In the genomic region with DNA sequence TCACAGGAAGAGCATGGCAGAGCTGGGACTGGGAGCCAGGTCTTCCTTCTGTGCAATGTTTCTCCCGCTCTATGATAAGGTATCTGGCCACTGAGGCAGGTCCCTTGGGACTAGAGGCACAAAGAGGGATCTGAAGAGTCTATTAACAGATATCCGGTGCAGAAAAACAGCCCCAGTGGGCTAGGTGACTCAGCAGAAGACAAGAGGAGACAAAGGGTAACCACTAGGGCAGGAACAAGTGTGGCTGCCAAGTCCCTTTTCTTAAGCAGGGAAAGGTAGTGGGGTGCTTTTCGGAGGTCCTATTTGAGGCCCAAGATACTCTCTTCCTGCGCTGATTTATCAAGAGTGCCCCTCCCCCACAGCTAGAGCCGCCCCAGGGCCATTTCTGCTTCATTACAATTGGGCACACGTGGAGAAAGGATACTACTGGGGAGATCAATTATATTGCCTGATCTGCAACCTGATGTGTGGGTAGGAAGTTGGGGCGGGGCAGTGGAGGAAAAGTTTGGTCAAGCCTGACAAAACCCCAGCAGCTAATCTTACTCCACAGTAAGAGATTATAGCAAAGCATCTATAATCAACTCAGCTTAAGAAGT, we compare ENCODE assay signal across 13 cellular contexts. TPM values are rescaled to one million over a fixed set of nuclear protein-coding genes. Genes with fewer than 3 reads are reported as not detected.
DNase-seq lines count a peak whose midpoint lies in the region; ATAC-seq and TF ChIP-seq lines count a peak whose summit lies in the region.
"Had no signal": no experiment of that assay in that cellular context is flagged by ENCODE, and none has a peak within 500 bp of the region (broad histone marks: within the 10 kb centered on the region; RNA-seq: fewer than 3 reads in every experiment).

A gene with protein sequence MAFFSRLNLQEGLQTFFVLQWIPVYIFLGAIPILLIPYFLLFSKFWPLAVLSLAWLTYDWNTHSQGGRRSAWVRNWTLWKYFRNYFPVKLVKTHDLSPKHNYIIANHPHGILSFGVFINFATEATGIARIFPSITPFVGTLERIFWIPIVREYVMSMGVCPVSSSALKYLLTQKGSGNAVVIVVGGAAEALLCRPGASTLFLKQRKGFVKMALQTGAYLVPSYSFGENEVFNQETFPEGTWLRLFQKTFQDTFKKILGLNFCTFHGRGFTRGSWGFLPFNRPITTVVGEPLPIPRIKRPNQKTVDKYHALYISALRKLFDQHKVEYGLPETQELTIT (plus strand): TSS at position 546 of the 596 bp plus-strand sequence. CDS start 100 bp downstream, outside the sequence.

- DNase-seq in GM12864 (ENCODE audit: low read depth) (peak; percentile 24), OCI-M1 (lab: John Stamatoyannopoulos, UW) (peak; percentile 28), mesothelial cell of epicardium (ENCODE audit: low spot score in 2 of 2, unreplicated experiment in 2 of 2) (no peak), NCI-H510A treated with DMSO at 0.1 percent for 48 hours (lab: John Stamatoyannopoulos, UW) (no peak), PC-3 (no peak)
- DNase-seq in activated naive CD4-positive, alpha-beta T cell treated with anti-CD3 and anti-CD28 coated beads for 36 hours = no peak
- DNase-seq: activated CD8-positive, alpha-beta memory T cell treated with anti-CD3 and anti-CD28 coated beads for 24 hours; body of pancreas; left cardiac atrium had no signal

- H3K4me1 ChIP-seq in PC-3 (ENCODE audit: insufficient read depth, low read length) = peaks cover 33% of the 10 kb centered on the region
- H3K4me1 ChIP-seq: body of pancreas had no signal

- H3K9ac ChIP-seq in PC-3 (ENCODE audit: low read length) = no peak within 1 kb of the TSS

- H3K4me1 Mint-ChIP-seq in mesothelial cell of epicardium = no peaks in the 10 kb centered on the region
- H3K4me1 Mint-ChIP-seq in activated naive CD4-positive, alpha-beta T cell treated with anti-CD3 and anti-CD28 coated beads for 36 hours (ENCODE audit: low read depth) = peaks cover 4% of the 10 kb centered on the region

- CTCF ChIA-PET in PC-3 (lab: Charles Lee) = no interaction called here
- CTCF ChIA-PET in activated naive CD4-positive, alpha-beta T cell treated with anti-CD3 and anti-CD28 coated beads for 36 hours (lab: Charles Lee) = no interaction called here

- H2AFZ ChIP-seq in PC-3 (ENCODE audit: low read length) = no peak within 1 kb of the TSS

- H3K4me3 ChIP-seq in GM12864 (ENCODE audit: low read depth, low read length) (no peak within 1 kb of the TSS), PC-3 (ENCODE audit: low read length) (no peak within 1 kb of the TSS)
- H3K4me3 ChIP-seq: body of pancreas had no signal

- no peak within 1 kb of the TSS for H3K27ac ChIP-seq in PC-3 (ENCODE audit: low read length)
- H3K27ac ChIP-seq: body of pancreas had no signal

- no TSS peak for BruUV-seq in PC-3 (replicated peaks; lab: Mats Ljungman, UMichigan)

- H4K20me1 ChIP-seq in PC-3 (ENCODE audit: low read length) = no peaks in the 10 kb centered on the region

- no peaks in the 10 kb centered on the region for H3F3A ChIP-seq in PC-3 (ENCODE audit: low read length, unreplicated experiment)

- H3K4me3 Mint-ChIP-seq in mesothelial cell of epicardium = no peak within 1 kb of the TSS
- H3K4me3 Mint-ChIP-seq in activated naive CD4-positive, alpha-beta T cell treated with anti-CD3 and anti-CD28 coated beads for 36 hours = no peak within 1 kb of the TSS

- no peaks in the 10 kb centered on the region for H3K9me2 ChIP-seq in PC-3 (replicated peaks; ENCODE audit: low read length)

- no peak within 1 kb of the TSS for H3K27ac Mint-ChIP-seq in mesothelial cell of epicardium
- no peak within 1 kb of the TSS for H3K27ac Mint-ChIP-seq in activated naive CD4-positive, alpha-beta T cell treated with anti-CD3 and anti-CD28 coated beads for 36 hours

- intact Hi-C loops in PC-3 (cut with micrococcal nuclease) = no loop called here
- intact Hi-C loops in activated naive CD4-positive, alpha-beta T cell treated with anti-CD3 and anti-CD28 coated beads for 36 hours (cut with micrococcal nuclease) = no loop called here

- TF ChIP-seq CTCF in GM12864 (IDR thresholded peaks at IDR 0.05; ENCODE audit: low read depth, low read length, missing control alignments) (no peak), mesothelial cell of epicardium (IDR thresholded peaks at IDR 0.05; ENCODE audit: unreplicated experiment) (no peak), PC-3 (conservative IDR thresholded peaks at IDR 0.05; ENCODE audit: low read depth, low read length) (no peak)

- POLR2A ChIA-PET in PC-3 (lab: Charles Lee; ENCODE audit: unreplicated experiment) = no interaction called here

- peaks cover 6% of the 10 kb centered on the region for H3K9me3 Mint-ChIP-seq in mesothelial cell of epicardium
- no peaks in the 10 kb centered on the region for H3K9me3 Mint-ChIP-seq in activated naive CD4-positive, alpha-beta T cell treated with anti-CD3 and anti-CD28 coated beads for 36 hours

- no peaks in the 10 kb centered on the region for H3K9me3 ChIP-seq in PC-3 (ENCODE audit: low read length)
- H3K9me3 ChIP-seq: body of pancreas had no signal

- no peaks in the 10 kb centered on the region for H3K79me2 ChIP-seq in PC-3 (ENCODE audit: low read length)

- H3K27me3 ChIP-seq in PC-3 (ENCODE audit: low read length) = no peaks in the 10 kb centered on the region
- H3K27me3 ChIP-seq: body of pancreas had no signal

- ATAC-seq in GM19452 (IDR thresholded peaks at IDR 0.05; ENCODE audit: unreplicated experiment) (peak; percentile 68), HG03139 (IDR thresholded peaks at IDR 0.05; ENCODE audit: unreplicated experiment) (peak; percentile 52), PC-3 (no peak)
- ATAC-seq: body of pancreas, left cardiac atrium had no signal

- no peak within 1 kb of the TSS for H3K4me2 ChIP-seq in PC-3 (ENCODE audit: low read length)

- H3K36me3 Mint-ChIP-seq in mesothelial cell of epicardium = no peaks in the 10 kb centered on the region
- no peaks in the 10 kb centered on the region for H3K36me3 Mint-ChIP-seq in activated naive CD4-positive, alpha-beta T cell treated with anti-CD3 and anti-CD28 coated beads for 36 hours (ENCODE audit: low read depth)

- no peaks in the 10 kb centered on the region for H3K36me3 ChIP-seq in PC-3 (ENCODE audit: low read depth, low read length)

- no peaks in the 10 kb centered on the region for H3K27me3 Mint-ChIP-seq in mesothelial cell of epicardium (ENCODE audit: low read depth)
- no peaks in the 10 kb centered on the region for H3K27me3 Mint-ChIP-seq in activated naive CD4-positive, alpha-beta T cell treated with anti-CD3 and anti-CD28 coated beads for 36 hours (ENCODE audit: low read depth)

RNA-seq across cellular contexts. Expression of the gene that starts here (rescaled TPM):
- total RNA-seq in mesothelial cell of epicardium (not detected in 3 replicates), PC-3 (2014; rRNA removed) (not detected in 2 replicates)
- not detected for total RNA-seq in activated naive CD4-positive, alpha-beta T cell treated with anti-CD3 and anti-CD28 coated beads for 36 hours
- total RNA-seq: body of pancreas, H1, left cardiac atrium, pulmonary artery endothelial cell had no signal

Comparison
In these comparisons a context has a peak if more than half of its experiments do, and no peak if none do; other contexts are left out.
1. DNase-seq: peak in GM12864 (single experiment) and OCI-M1 (single experiment); none in mesothelial cell of epicardium (0 of 2), NCI-H510A treated with DMSO at 0.1 percent for 48 hours (single experiment), PC-3 (single experiment) and activated naive CD4-positive, alpha-beta T cell treated with anti-CD3 and anti-CD28 coated beads for 36 hours (single experiment).